Comparison of ENCODE assay signal across 1 cellular context in the genomic region with DNA sequence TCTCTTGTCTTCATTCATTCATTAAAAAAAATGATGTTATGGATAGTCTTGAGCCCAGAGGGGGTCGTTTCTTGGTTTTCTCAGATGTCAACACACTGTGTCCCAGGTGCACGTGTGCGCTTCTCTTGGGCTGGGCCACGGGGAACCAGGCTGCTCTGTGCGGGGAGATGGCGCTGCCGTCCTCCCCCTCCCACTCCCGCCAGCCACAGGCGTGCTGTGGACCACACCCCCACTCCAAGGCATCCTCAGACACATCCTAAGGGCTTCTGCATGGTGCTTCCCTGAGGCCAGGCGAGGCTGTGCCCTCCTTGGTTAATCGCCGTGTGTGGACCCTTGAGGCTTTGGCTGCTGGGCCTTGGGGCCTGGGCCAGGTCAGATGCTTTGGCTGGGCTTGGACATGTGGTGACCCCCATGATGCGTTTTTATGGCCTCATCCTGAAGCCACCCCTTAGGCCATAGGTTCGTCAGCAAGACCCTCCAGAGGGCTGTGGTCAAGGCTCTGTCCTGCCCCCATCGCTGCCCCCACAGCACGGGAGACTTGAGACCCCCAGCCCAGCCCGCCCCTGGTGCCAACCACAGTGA.
A peak's percentile ranks its signal among the peaks of the same experiment; 100 is the strongest.
TF ChIP-seq lines count a peak whose summit lies in the region.

No MANE protein-coding gene starts in this region.

TF ChIP-seq in HepG2, 621 proteins besides CTCF, POLR2A, EP300 and RAD21:
- TF ChIP-seq, protein P1, sequence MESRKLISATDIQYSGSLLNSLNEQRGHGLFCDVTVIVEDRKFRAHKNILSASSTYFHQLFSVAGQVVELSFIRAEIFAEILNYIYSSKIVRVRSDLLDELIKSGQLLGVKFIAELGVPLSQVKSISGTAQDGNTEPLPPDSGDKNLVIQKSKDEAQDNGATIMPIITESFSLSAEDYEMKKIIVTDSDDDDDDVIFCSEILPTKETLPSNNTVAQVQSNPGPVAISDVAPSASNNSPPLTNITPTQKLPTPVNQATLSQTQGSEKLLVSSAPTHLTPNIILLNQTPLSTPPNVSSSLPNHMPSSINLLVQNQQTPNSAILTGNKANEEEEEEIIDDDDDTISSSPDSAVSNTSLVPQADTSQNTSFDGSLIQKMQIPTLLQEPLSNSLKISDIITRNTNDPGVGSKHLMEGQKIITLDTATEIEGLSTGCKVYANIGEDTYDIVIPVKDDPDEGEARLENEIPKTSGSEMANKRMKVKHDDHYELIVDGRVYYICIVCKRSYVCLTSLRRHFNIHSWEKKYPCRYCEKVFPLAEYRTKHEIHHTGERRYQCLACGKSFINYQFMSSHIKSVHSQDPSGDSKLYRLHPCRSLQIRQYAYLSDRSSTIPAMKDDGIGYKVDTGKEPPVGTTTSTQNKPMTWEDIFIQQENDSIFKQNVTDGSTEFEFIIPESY (CRISPR knock-in tag; IDR thresholded peaks at IDR 0.05) = peak; percentile 69; the same call in 1 of the 2 replicates
- TF ChIP-seq ZIK1 (CRISPR knock-in tag; IDR thresholded peaks at IDR 0.05; ENCODE audit: borderline replicate concordance, low read depth) = no peak
- TF ChIP-seq, protein P2, sequence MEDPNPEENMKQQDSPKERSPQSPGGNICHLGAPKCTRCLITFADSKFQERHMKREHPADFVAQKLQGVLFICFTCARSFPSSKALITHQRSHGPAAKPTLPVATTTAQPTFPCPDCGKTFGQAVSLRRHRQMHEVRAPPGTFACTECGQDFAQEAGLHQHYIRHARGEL (CRISPR knock-in tag; IDR thresholded peaks at IDR 0.05) = no peak
TF ChIP-seq in HepG2: peak in this region for 1.
